ENCODE assay signal across 8 cellular contexts in the genomic region with DNA sequence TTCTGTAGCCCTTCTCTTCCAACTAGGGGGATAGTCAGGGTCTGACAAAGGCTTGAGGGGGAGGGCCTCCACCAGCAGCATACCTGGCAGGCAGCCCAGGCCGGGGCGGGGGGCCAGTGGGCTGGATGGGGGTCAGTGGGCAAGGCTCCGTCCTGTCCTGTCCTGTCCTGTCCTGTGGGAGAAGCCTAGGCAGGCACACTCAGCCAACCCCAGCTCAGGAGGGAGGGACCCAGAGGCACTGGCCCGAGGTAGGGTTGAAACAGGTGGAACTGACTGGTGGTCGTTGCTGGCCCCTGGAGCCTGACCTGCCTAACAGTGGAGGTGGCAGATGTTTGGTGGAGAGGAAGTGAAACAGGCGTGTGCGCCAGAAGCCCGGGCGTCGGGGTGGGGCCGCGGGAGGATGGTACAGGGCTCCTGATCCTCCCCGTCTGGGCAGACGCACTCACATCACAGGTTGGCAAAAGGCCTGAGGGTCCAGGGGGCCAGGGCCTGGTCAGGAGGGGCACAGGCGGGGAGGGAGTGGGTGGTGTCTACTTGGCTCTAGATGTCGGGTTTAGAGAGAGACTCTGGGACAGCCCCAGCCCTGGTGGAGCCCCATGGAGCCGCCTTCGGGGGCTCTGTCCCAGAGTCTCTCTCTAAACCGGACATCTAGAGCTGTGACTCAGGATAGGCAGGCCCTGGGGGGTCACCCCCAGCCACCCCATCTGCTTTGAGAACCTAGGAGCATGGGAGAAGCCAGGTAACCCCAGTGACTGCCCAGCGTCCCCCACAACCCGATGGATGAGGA. TPM values are rescaled to one million over a fixed set of nuclear protein-coding genes. Genes with fewer than 3 reads are reported as not detected.
DNase-seq lines count a peak whose midpoint lies in the region; ATAC-seq and TF ChIP-seq lines count a peak whose summit lies in the region.

No MANE protein-coding gene starts in this region.

- in situ Hi-C loops in brain microvascular endothelial cell (cut with HindIII; ENCODE audit: low pct_ligation_motif_present, low sequenced_read_pairs): no loop called here

- peak; percentile 43 for ATAC-seq in GM18858 (IDR thresholded peaks at IDR 0.05; ENCODE audit: unreplicated experiment)
- peak; percentile 55 for ATAC-seq in GM21737 (IDR thresholded peaks at IDR 0.05; ENCODE audit: unreplicated experiment)
- peak; percentile 0 for ATAC-seq in left ventricle myocardium superior
- ATAC-seq in HG02938 (IDR thresholded peaks at IDR 0.05; ENCODE audit: unreplicated experiment): no peak
- ATAC-seq in GM18870 (IDR thresholded peaks at IDR 0.05; ENCODE audit: unreplicated experiment): no peak

- peaks cover 60% of the 10 kb centered on the region for H3K4me1 ChIP-seq in OCI-LY1 (ENCODE audit: insufficient read depth, low read length, severe bottlenecking)

- no peaks in the 10 kb centered on the region for H3K27me3 ChIP-seq in OCI-LY1 (ENCODE audit: insufficient read depth, low read length)
- H3K27me3 ChIP-seq in brain microvascular endothelial cell (replicated peaks): no peaks in the 10 kb centered on the region

- peak overlapping the region; percentile 49; the same call in 1 of the 2 replicates for H3K9ac ChIP-seq in OCI-LY1 (ENCODE audit: low read length)

- no peaks in the 10 kb centered on the region for H4K20me1 ChIP-seq in OCI-LY1 (ENCODE audit: insufficient read depth, low read length)

- peak overlapping the region; percentile 47 for H3K4me3 ChIP-seq in OCI-LY1 (ENCODE audit: low read depth, low read length, poor library complexity, severe bottlenecking)
- no peak overlapping the region for H3K4me3 ChIP-seq in brain microvascular endothelial cell (ENCODE audit: low read depth, low read length)

- H3K9me3 ChIP-seq in OCI-LY1 (ENCODE audit: low read length): no peaks in the 10 kb centered on the region

- no peaks in the 10 kb centered on the region for H3K79me2 ChIP-seq in OCI-LY1 (ENCODE audit: insufficient read depth, low read length)

- peak overlapping the region; percentile 61 for H3K4me2 ChIP-seq in OCI-LY1 (ENCODE audit: low read length)

- TF ChIP-seq CTCF in OCI-LY1 (IDR thresholded peaks at IDR 0.05; ENCODE audit: low read length) (no peak), brain microvascular endothelial cell (IDR thresholded peaks at IDR 0.05; ENCODE audit: low read depth, low read length, missing control alignments) (no peak)

- H3F3A ChIP-seq in OCI-LY1 (ENCODE audit: insufficient read depth, low read length): no peaks in the 10 kb centered on the region

- H3K27ac ChIP-seq in OCI-LY1 (ENCODE audit: low read depth, low read length, poor library complexity, severe bottlenecking) (peak overlapping the region; percentile 70), brain microvascular endothelial cell (no peak overlapping the region)

- intact Hi-C loops in left ventricle myocardium superior (cut with micrococcal nuclease): no loop called here

- DNase-seq in left ventricle myocardium superior (peak; percentile 72), brain microvascular endothelial cell (no peak), Kasumi-1 (lab: John Stamatoyannopoulos, UW) (no peak)

- H2AFZ ChIP-seq in OCI-LY1 (ENCODE audit: low read length): no peak overlapping the region

- H3K36me3 ChIP-seq in OCI-LY1 (ENCODE audit: insufficient read depth, low read length) (no peaks in the 10 kb centered on the region), brain microvascular endothelial cell (replicated peaks) (no peaks in the 10 kb centered on the region)

- no peaks in the 10 kb centered on the region for H3K9me2 ChIP-seq in OCI-LY1 (ENCODE audit: low read depth, low read length)

RNA-seq across cellular contexts. Expression of a gene that starts 32.5 kb away (rescaled TPM):
- 94.0 TPM for total RNA-seq in left ventricle myocardium superior

RNA-seq across cellular contexts. Expression of a gene that starts 50.3 kb away (rescaled TPM):
- total RNA-seq in left ventricle myocardium superior: 9.7 TPM

Comparison
In these comparisons a context has a peak if more than half of its experiments do, and no peak if none do; other contexts are left out.
1. ATAC-seq: peak in GM18858 (single experiment), GM21737 (single experiment) and left ventricle myocardium superior (single experiment); none in HG02938 (single experiment) and GM18870 (single experiment).